In the genomic region with DNA sequence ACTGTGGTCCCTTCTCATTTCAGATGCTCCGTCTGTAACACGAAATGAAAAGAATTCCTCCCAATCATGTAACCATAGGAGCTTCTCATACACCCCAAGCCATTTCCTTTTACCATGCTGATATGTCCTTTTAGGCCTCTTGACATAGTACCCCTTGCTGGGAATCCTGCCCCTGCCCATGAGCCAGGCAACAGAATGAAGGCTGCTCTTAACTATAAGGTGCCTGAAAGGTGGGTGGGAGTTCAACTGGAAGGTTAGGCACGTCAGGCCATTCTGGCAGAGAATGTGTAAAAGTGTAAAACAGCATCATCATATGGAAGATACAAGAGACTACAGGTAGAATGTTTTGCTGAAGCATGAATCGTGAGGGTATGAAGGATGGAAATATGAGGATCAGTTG, we compare ENCODE assay signal across 26 cellular contexts. TPM values are rescaled to one million over a fixed set of nuclear protein-coding genes. Genes with fewer than 3 reads are reported as not detected.
DNase-seq lines count a peak whose midpoint lies in the region; ATAC-seq and TF ChIP-seq lines count a peak whose summit lies in the region.
"Had no signal": no experiment of that assay in that cellular context is flagged by ENCODE, and none has a peak within 500 bp of the region (broad histone marks: within the 10 kb centered on the region; RNA-seq: fewer than 3 reads in every experiment).

No MANE protein-coding gene starts in this region.

- H3K9me3 Mint-ChIP-seq in activated CD4-positive, alpha-beta T cell treated with anti-CD3 and anti-CD28 coated beads for 36 hours (ENCODE audit: low read depth), result no peaks in the 10 kb centered on the region
- no peaks in the 10 kb centered on the region for H3K9me3 Mint-ChIP-seq in stimulated activated naive CD8-positive, alpha-beta T cell treated with anti-CD3 and anti-CD28 coated beads, Interleukin-15, Interleukin-2, amounts not matched to agents 100 ng/mL and 50 ng/mL, for 24 hours
- H3K9me3 Mint-ChIP-seq in endodermal cell, result peaks cover 2% of the 10 kb centered on the region
- H3K9me3 Mint-ChIP-seq: activated B cell treated with CpG ODN at 0.5 μM for 24 hours had no signal

- H3K4me1 ChIP-seq in endodermal cell (ENCODE audit: control insufficient read depth, insufficient read depth, low read length), result peaks cover 3% of the 10 kb centered on the region
- H3K4me1 ChIP-seq: gastrocnemius medialis, prostate gland, thyroid gland had no signal

- no peak for ATAC-seq in activated CD4-positive, alpha-beta T cell treated with anti-CD3 and anti-CD28 coated beads for 36 hours
- no peak for ATAC-seq in stimulated activated naive CD8-positive, alpha-beta T cell treated with anti-CD3 and anti-CD28 coated beads, Interleukin-15, Interleukin-2, amounts not matched to agents 100 U/mL and 50 U/mL, for 24 hours
- no peak for ATAC-seq in GM19023 (IDR thresholded peaks at IDR 0.05; ENCODE audit: unreplicated experiment)
- no peak for ATAC-seq in HG03097 (IDR thresholded peaks at IDR 0.05; ENCODE audit: low FRiP score, unreplicated experiment)
- ATAC-seq: gastrocnemius medialis, GM12878 had no signal

- 89 to 96% methylated on average over 4 of the region's 4 CpGs for WGBS in endodermal cell (ENCODE audit: insufficient coverage in 1 of 2, insufficient read length in 1 of 2), 2 experiments

- no peaks in the 10 kb centered on the region for H3K36me3 ChIP-seq in endodermal cell (ENCODE audit: control insufficient read depth, insufficient read depth, low read length)
- H3K36me3 ChIP-seq: cardiac muscle cell, gastrocnemius medialis, prostate gland, sigmoid colon, stomach, thyroid gland had no signal

- no peak overlapping the region for H3K4me3 ChIP-seq in endodermal cell (ENCODE audit: low read length)
- H3K4me3 ChIP-seq: cardiac muscle cell, gastrocnemius medialis, GM12878, prostate gland, sigmoid colon, stomach, thyroid gland had no signal

- intact Hi-C loops in activated CD4-positive, alpha-beta T cell treated with anti-CD3 and anti-CD28 coated beads for 36 hours (cut with DNase I, micrococcal nuclease), result no loop called here
- intact Hi-C loops in cardiac septum (cut with DNase I), result no loop called here

- POLR2A ChIA-PET in activated CD4-positive, alpha-beta T cell treated with anti-CD3 and anti-CD28 coated beads for 36 hours (lab: Charles Lee), result no interaction called here

- peak overlapping the region; percentile 64 for H3K27ac Mint-ChIP-seq in activated CD4-positive, alpha-beta T cell treated with anti-CD3 and anti-CD28 coated beads for 36 hours
- H3K27ac Mint-ChIP-seq in stimulated activated naive CD8-positive, alpha-beta T cell treated with anti-CD3 and anti-CD28 coated beads, Interleukin-15, Interleukin-2, amounts not matched to agents 100 ng/mL and 50 ng/mL, for 24 hours, result peak overlapping the region; percentile 88
- no peak overlapping the region for H3K27ac Mint-ChIP-seq in endodermal cell
- H3K27ac Mint-ChIP-seq: dendritic cell treated with granulocyte-macrophage colony-stimulating factor and Interleukin-4, amounts not matched to agents 40 ng/mL and 50 ng/mL, for 4 days had no signal

- no peak overlapping the region for H3K9ac ChIP-seq in endodermal cell (ENCODE audit: extremely low read depth, low read length, poor library complexity, severe bottlenecking)
- H3K9ac ChIP-seq: KMS-11 had no signal

- DNase-seq in activated CD4-positive, alpha-beta T cell treated with anti-CD3 and anti-CD28 coated beads for 36 hours, result no peak
- no peak for DNase-seq in activated CD4-positive, alpha-beta T cell treated with anti-CD3 and anti-CD28 coated beads for 1 hour
- no peak for DNase-seq in stimulated activated naive CD8-positive, alpha-beta T cell treated with anti-CD3 and anti-CD28 coated beads, Interleukin-15, Interleukin-2, amounts not matched to agents 100 U/mL and 50 U/mL, for 24 hours
- DNase-seq in endodermal cell (peak; percentile 29), cardiac septum (ENCODE audit: low spot score) (no peak)
- DNase-seq: 8988T; activated B cell treated with CpG ODN at 0.5 μM for 24 hours; activated effector memory CD4-positive, alpha-beta T cell treated with Interleukin-2 at 50 U/mL for 16 hours; gastrocnemius medialis; MM.1S; NCI-H1417; NCI-H2081; NCI-H2227 treated with DMSO at 0.1 percent for 48 hours; sigmoid colon; stomach; SW 1271; thyroid gland had no signal

- H3K27ac ChIP-seq in endodermal cell (ENCODE audit: low read depth, low read length), result no peak overlapping the region
- H3K27ac ChIP-seq: cardiac muscle cell, gastrocnemius medialis, KMS-11, prostate gland, sigmoid colon, stomach, thyroid gland had no signal

- no peaks in the 10 kb centered on the region for H3K27me3 ChIP-seq in endodermal cell (ENCODE audit: control insufficient read depth, insufficient read depth, low read length, poor library complexity, severe bottlenecking)
- H3K27me3 ChIP-seq: cardiac muscle cell, sigmoid colon, stomach, thyroid gland had no signal

- TF ChIP-seq CTCF in endodermal cell (conservative IDR thresholded peaks at IDR 0.05), result no peak

- H3K4me3 Mint-ChIP-seq in activated CD4-positive, alpha-beta T cell treated with anti-CD3 and anti-CD28 coated beads for 36 hours, result peak overlapping the region; percentile 15
- H3K4me3 Mint-ChIP-seq in stimulated activated naive CD8-positive, alpha-beta T cell treated with anti-CD3 and anti-CD28 coated beads, Interleukin-15, Interleukin-2, amounts not matched to agents 100 ng/mL and 50 ng/mL, for 24 hours, result peak overlapping the region; percentile 61
- no peak overlapping the region for H3K4me3 Mint-ChIP-seq in endodermal cell
- H3K4me3 Mint-ChIP-seq: activated B cell treated with CpG ODN at 0.5 μM for 24 hours; dendritic cell treated with granulocyte-macrophage colony-stimulating factor and Interleukin-4, amounts not matched to agents 40 ng/mL and 50 ng/mL, for 4 days had no signal

- CTCF ChIA-PET in activated CD4-positive, alpha-beta T cell treated with anti-CD3 and anti-CD28 coated beads for 36 hours (lab: Charles Lee), result interaction anchor here (1.5 kb wide), 1 partner anchor 10 kb away, joined by 5 read pairs; no protein-coding TSS in a partner anchor

- H3K9me3 ChIP-seq in endodermal cell (ENCODE audit: control insufficient read depth, low read length), result no peaks in the 10 kb centered on the region
- H3K9me3 ChIP-seq: gastrocnemius medialis, prostate gland, sigmoid colon, stomach, thyroid gland had no signal

- H3K27me3 Mint-ChIP-seq in activated CD4-positive, alpha-beta T cell treated with anti-CD3 and anti-CD28 coated beads for 36 hours, result no peaks in the 10 kb centered on the region
- no peaks in the 10 kb centered on the region for H3K27me3 Mint-ChIP-seq in stimulated activated naive CD8-positive, alpha-beta T cell treated with anti-CD3 and anti-CD28 coated beads, Interleukin-15, Interleukin-2, amounts not matched to agents 100 ng/mL and 50 ng/mL, for 24 hours
- no peaks in the 10 kb centered on the region for H3K27me3 Mint-ChIP-seq in endodermal cell (ENCODE audit: insufficient read depth)
- H3K27me3 Mint-ChIP-seq: activated B cell treated with CpG ODN at 0.5 μM for 24 hours had no signal

- peaks cover 86% of the 10 kb centered on the region for H3K4me1 Mint-ChIP-seq in activated CD4-positive, alpha-beta T cell treated with anti-CD3 and anti-CD28 coated beads for 36 hours
- peaks cover 97% of the 10 kb centered on the region for H3K4me1 Mint-ChIP-seq in stimulated activated naive CD8-positive, alpha-beta T cell treated with anti-CD3 and anti-CD28 coated beads, Interleukin-15, Interleukin-2, amounts not matched to agents 100 ng/mL and 50 ng/mL, for 24 hours (ENCODE audit: low read depth)
- H3K4me1 Mint-ChIP-seq in endodermal cell, result peaks cover 32% of the 10 kb centered on the region

- H3K36me3 Mint-ChIP-seq in activated CD4-positive, alpha-beta T cell treated with anti-CD3 and anti-CD28 coated beads for 36 hours (ENCODE audit: low read depth), result peaks cover 97% of the 10 kb centered on the region
- peaks cover 99% of the 10 kb centered on the region for H3K36me3 Mint-ChIP-seq in stimulated activated naive CD8-positive, alpha-beta T cell treated with anti-CD3 and anti-CD28 coated beads, Interleukin-15, Interleukin-2, amounts not matched to agents 100 ng/mL and 50 ng/mL, for 24 hours (ENCODE audit: low read depth)
- H3K36me3 Mint-ChIP-seq in endodermal cell (ENCODE audit: low read depth), result no peaks in the 10 kb centered on the region

RNA-seq across cellular contexts. Expression of a gene that starts 22.5 kb away (rescaled TPM):
- 100 to 1,000 TPM; 659 to 980 TPM for total RNA-seq in activated CD4-positive, alpha-beta T cell treated with anti-CD3 and anti-CD28 coated beads for 36 hours
- total RNA-seq in endodermal cell (not detected), cardiac septum (0.73 TPM)
- not detected for polyA plus RNA-seq in endodermal cell (2013, experiment 1 of 2)
- polyA plus RNA-seq in endodermal cell (2013, experiment 2 of 2), result not detected
- total RNA-seq: cardiac muscle cell, myocyte had no signal
- polyA plus RNA-seq: cardiac muscle cell had no signal

RNA-seq across cellular contexts. Expression of a gene that starts 49.1 kb away (rescaled TPM):
- total RNA-seq in activated CD4-positive, alpha-beta T cell treated with anti-CD3 and anti-CD28 coated beads for 36 hours, result 100 to 1,000 TPM; 206 to 246 TPM
- total RNA-seq in endodermal cell (100 to 1,000 TPM; 123 to 139 TPM), cardiac septum (70.1 TPM)
- 93.5 TPM for polyA plus RNA-seq in endodermal cell (2013, experiment 1 of 2)
- polyA plus RNA-seq in endodermal cell (2013, experiment 2 of 2), result 77.6 TPM

Comparison
In these comparisons a context has a peak if more than half of its experiments do, and no peak if none do; other contexts are left out.
1. RNA of a gene that starts 22.5 kb away (total RNA-seq): 659 to 980 TPM in activated CD4-positive, alpha-beta T cell treated with anti-CD3 and anti-CD28 coated beads for 36 hours; 0.73 TPM in cardiac septum (single experiment) and not detected in endodermal cell; every median in the first group is over 100 times any median in the second.